1 cellular context compared by ENCODE assay signal in the genomic region with DNA sequence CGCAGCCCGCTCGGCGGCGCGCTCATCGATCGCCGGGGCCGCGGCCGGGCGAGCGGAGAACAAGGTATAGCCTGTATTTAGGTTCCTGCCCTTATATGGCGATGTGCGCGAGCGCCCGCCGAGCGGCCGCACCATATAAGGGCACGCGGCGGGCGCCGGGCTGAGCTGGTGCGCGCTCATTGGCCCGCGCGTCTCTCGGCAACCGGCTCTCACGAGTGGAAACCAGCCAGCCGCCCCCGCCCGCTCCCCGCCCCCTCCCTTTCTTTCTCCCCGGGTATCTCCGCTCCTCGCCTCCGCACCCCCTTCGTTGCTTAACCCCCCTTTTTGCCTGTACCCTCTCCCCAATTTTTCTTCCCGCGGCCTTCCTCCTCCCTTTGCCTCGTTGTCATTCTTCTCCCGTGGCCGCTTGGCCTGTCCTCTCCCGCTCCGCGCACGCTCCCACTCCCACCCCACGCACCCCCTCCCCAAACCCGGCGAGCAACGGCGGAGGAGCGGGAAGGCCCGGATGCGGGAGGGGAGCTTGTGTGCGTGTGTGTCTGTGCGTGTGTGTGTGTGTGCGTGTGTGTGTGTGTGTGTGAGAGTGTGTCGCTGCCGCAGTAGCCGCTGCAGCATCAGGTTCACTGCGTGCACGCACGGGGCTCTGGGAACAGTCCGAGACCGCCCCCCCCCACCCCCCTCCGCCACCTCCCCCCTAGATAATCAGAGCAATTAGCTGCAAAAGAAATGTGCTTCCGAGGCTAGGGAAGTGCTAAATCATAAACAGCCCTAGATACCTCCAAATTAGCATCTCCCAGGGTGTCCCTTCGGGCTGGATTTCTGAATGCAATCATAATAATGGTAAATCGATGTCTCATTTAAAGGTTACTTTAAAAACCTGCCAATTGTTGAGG.
TF ChIP-seq lines count a peak whose summit lies in the region.

No MANE protein-coding gene starts in this region.

TF ChIP-seq in HEK293, 187 proteins besides CTCF, POLR2A, EP300 and RAD21 (continued from another document):
- TF ChIP-seq ZNF639 (tag by site-specific recombination; IDR thresholded peaks at IDR 0.05) (no peak), ZEB2 (tag by site-specific recombination; IDR thresholded peaks at IDR 0.05) (peak; percentile 58), SCRT2 (tag by site-specific recombination; IDR thresholded peaks at IDR 0.05) (peak; percentile 76), OSR2 (tag by site-specific recombination; IDR thresholded peaks at IDR 0.05) (peak; percentile 65), ZNF677 (tag by site-specific recombination; IDR thresholded peaks at IDR 0.05) (no peak), KLF8 (tag by site-specific recombination; IDR thresholded peaks at IDR 0.05) (0 out of 2 replicates have a peak, but pooled peaks have one; percentile 58), ZNF223 (tag by site-specific recombination; IDR thresholded peaks at IDR 0.05) (peak; percentile 79), KLF16 (tag by site-specific recombination; IDR thresholded peaks at IDR 0.05) (peak; percentile 85), KLF10 (tag by site-specific recombination; IDR thresholded peaks at IDR 0.05) (no peak), ZSCAN16 (tag by site-specific recombination; IDR thresholded peaks at IDR 0.05) (peak; percentile 66; the same call in 1 of the 2 replicates), ZNF2 (tag by site-specific recombination; IDR thresholded peaks at IDR 0.05) (peak; percentile 76; the same call in 1 of the 2 replicates), SCRT1 (tag by site-specific recombination; IDR thresholded peaks at IDR 0.05; ENCODE audit: borderline replicate concordance) (peak; percentile 44; the same call in 1 of the 2 replicates), ZNF404 (tag by site-specific recombination; IDR thresholded peaks at IDR 0.05) (no peak), ZNF138 (tag by site-specific recombination; IDR thresholded peaks at IDR 0.05; ENCODE audit: borderline replicate concordance) (no peak), ZNF548 (tag by site-specific recombination; IDR thresholded peaks at IDR 0.05) (no peak), SP2 (tag by site-specific recombination; IDR thresholded peaks at IDR 0.05) (peak; percentile 33), MZF1 (tag by site-specific recombination; IDR thresholded peaks at IDR 0.05; ENCODE audit: borderline replicate concordance) (no peak), ZBTB17 (tag by site-specific recombination; IDR thresholded peaks at IDR 0.05) (peak; percentile 38), ZNF785 (tag by site-specific recombination; IDR thresholded peaks at IDR 0.05) (peak; percentile 71; the same call in 1 of the 2 replicates), TCF7L2 (IDR thresholded peaks at IDR 0.05; ENCODE audit: borderline replicate concordance, low read depth, low read length) (no peak), ZNF600 (tag by site-specific recombination; IDR thresholded peaks at IDR 0.05) (no peak), ZNF501 (tag by site-specific recombination; IDR thresholded peaks at IDR 0.05) (no peak), ZNF394 (tag by site-specific recombination; IDR thresholded peaks at IDR 0.05; ENCODE audit: borderline replicate concordance) (peak; percentile 11; the same call in 1 of the 2 replicates), MYNN (tag by site-specific recombination; IDR thresholded peaks at IDR 0.05; ENCODE audit: borderline replicate concordance) (no peak), ZNF488 (tag by site-specific recombination; IDR thresholded peaks at IDR 0.05) (no peak), TRIM28 (IDR thresholded peaks at IDR 0.05; ENCODE audit: borderline replicate concordance, low read length) (no peak), KLF7 (tag by site-specific recombination; IDR thresholded peaks at IDR 0.05; ENCODE audit: borderline replicate concordance) (peak; percentile 64), GLIS2 (tag by site-specific recombination; IDR thresholded peaks at IDR 0.05) (peak; percentile 61), ZNF449 (tag by site-specific recombination; IDR thresholded peaks at IDR 0.05) (no peak), ZNF175 (tag by site-specific recombination; IDR thresholded peaks at IDR 0.05) (no peak), SP7 (tag by site-specific recombination; IDR thresholded peaks at IDR 0.05) (peak; percentile 80), GLI4 (tag by site-specific recombination; IDR thresholded peaks at IDR 0.05) (0 out of 2 replicates have a peak, but pooled peaks have one; percentile 55), GLI2 (tag by site-specific recombination; IDR thresholded peaks at IDR 0.05; ENCODE audit: borderline replicate concordance, low read depth) (no peak), ZBTB48 (tag by site-specific recombination; IDR thresholded peaks at IDR 0.05) (no peak), ZNF837 (tag by site-specific recombination; IDR thresholded peaks at IDR 0.05) (no peak; the same call in 1 of the 2 replicates), ZNF341 (tag by site-specific recombination; IDR thresholded peaks at IDR 0.05; ENCODE audit: low read depth) (no peak), ZNF658 (tag by site-specific recombination; IDR thresholded peaks at IDR 0.05) (no peak), ZFP69B (tag by site-specific recombination; IDR thresholded peaks at IDR 0.05) (0 out of 2 replicates have a peak, but pooled peaks have one; percentile 47), ZBTB21 (tag by site-specific recombination; IDR thresholded peaks at IDR 0.05) (peak; percentile 19; the same call in 1 of the 2 replicates)
- TF ChIP-seq, protein P1, sequence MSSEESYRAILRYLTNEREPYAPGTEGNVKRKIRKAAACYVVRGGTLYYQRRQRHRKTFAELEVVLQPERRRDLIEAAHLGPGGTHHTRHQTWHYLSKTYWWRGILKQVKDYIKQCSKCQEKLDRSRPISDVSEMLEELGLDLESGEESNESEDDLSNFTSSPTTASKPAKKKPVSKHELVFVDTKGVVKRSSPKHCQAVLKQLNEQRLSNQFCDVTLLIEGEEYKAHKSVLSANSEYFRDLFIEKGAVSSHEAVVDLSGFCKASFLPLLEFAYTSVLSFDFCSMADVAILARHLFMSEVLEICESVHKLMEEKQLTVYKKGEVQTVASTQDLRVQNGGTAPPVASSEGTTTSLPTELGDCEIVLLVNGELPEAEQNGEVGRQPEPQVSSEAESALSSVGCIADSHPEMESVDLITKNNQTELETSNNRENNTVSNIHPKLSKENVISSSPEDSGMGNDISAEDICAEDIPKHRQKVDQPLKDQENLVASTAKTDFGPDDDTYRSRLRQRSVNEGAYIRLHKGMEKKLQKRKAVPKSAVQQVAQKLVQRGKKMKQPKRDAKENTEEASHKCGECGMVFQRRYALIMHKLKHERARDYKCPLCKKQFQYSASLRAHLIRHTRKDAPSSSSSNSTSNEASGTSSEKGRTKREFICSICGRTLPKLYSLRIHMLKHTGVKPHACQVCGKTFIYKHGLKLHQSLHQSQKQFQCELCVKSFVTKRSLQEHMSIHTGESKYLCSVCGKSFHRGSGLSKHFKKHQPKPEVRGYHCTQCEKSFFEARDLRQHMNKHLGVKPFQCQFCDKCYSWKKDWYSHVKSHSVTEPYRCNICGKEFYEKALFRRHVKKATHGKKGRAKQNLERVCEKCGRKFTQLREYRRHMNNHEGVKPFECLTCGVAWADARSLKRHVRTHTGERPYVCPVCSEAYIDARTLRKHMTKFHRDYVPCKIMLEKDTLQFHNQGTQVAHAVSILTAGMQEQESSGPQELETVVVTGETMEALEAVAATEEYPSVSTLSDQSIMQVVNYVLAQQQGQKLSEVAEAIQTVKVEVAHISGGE (tag by site-specific recombination; conservative IDR thresholded peaks at IDR 0.05; ENCODE audit: low read depth) = no peak
- TF ChIP-seq, protein P2, sequence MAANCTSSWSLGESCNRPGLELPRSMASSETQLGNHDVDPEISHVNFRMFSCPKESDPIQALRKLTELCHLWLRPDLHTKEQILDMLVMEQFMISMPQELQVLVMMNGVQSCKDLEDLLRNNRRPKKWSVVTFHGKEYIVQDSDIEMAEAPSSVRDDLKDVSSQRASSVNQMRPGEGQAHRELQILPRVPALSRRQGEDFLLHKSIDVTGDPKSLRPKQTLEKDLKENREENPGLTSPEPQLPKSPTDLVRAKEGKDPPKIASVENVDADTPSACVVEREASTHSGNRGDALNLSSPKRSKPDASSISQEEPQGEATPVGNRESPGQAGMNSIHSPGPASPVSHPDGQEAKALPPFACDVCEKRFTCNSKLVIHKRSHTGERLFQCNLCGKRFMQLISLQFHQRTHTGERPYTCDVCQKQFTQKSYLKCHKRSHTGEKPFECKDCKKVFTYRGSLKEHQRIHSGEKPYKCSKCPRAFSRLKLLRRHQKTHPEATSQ (tag by site-specific recombination; IDR thresholded peaks at IDR 0.05) = no peak
- TF ChIP-seq, protein P3, sequence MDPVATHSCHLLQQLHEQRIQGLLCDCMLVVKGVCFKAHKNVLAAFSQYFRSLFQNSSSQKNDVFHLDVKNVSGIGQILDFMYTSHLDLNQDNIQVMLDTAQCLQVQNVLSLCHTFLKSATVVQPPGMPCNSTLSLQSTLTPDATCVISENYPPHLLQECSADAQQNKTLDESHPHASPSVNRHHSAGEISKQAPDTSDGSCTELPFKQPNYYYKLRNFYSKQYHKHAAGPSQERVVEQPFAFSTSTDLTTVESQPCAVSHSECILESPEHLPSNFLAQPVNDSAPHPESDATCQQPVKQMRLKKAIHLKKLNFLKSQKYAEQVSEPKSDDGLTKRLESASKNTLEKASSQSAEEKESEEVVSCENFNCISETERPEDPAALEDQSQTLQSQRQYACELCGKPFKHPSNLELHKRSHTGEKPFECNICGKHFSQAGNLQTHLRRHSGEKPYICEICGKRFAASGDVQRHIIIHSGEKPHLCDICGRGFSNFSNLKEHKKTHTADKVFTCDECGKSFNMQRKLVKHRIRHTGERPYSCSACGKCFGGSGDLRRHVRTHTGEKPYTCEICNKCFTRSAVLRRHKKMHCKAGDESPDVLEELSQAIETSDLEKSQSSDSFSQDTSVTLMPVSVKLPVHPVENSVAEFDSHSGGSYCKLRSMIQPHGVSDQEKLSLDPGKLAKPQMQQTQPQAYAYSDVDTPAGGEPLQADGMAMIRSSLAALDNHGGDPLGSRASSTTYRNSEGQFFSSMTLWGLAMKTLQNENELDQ (tag by site-specific recombination; IDR thresholded peaks at IDR 0.05; ENCODE audit: low read depth) = no peak
